In the genomic region with DNA sequence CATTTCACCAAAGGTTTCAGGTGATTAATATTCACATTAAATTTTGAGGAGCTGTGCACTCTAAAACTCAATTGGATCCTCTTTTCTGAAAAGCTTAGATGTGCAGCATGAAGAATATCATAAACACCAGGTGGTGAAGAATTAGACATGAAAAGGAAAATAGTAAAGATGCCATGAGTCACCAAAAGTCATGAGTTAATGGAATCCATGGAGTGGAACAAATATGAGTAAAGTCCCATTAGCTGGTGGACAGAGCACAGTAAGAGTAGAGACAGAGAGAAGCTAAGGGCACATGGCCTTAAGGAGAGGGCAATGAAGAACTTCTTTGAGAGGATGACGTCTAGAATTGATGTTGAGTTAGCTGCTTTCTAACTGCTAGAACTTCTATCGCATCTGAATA, we compare ENCODE assay signal across 15 cellular contexts.
DNase-seq lines count a peak whose midpoint lies in the region; TF ChIP-seq lines count a peak whose summit lies in the region.
"Had no signal": no experiment of that assay in that cellular context is flagged by ENCODE, and none has a peak within 500 bp of the region (broad histone marks: within the 10 kb centered on the region; RNA-seq: fewer than 3 reads in every experiment).

No MANE protein-coding gene starts in this region.

- H3K9ac ChIP-seq in GM23248 = no peak overlapping the region
- H3K9ac ChIP-seq in SK-N-SH = no peak overlapping the region
- H3K9ac ChIP-seq: BLaER1 treated with 17β-estradiol and CSF1 and Interleukin-3, amounts not matched to agents 10 nM and 100 nM had no signal

- H3K4me3 ChIP-seq in GM23248 = no peak overlapping the region
- H3K4me3 ChIP-seq in fibroblast of mammary gland (ENCODE audit: control insufficient read depth, low read depth, low read length) = no peak overlapping the region
- no peak overlapping the region for H3K4me3 ChIP-seq in WERI-Rb-1 (ENCODE audit: low read depth, low read length)
- H3K4me3 ChIP-seq in SK-N-SH (ENCODE audit: low read depth in 2 of 2, low read length in 1 of 2) = no peak overlapping the region
- H3K4me3 ChIP-seq: BLaER1 treated with 17β-estradiol and CSF1 and Interleukin-3, amounts not matched to agents 10 nM and 100 nM had no signal

- POLR2A ChIA-PET in SK-N-SH (lab: Yijun Ruan, JAX) = no interaction called here

- TF ChIP-seq EP300 in SK-N-SH (IDR thresholded peaks at IDR 0.05; ENCODE audit: borderline replicate concordance in 1 of 2, low read depth in 1 of 2, low read length in 1 of 2) = no peak

- H3K27me3 ChIP-seq in GM23248 (replicated peaks; ENCODE audit: insufficient read depth) = no peaks in the 10 kb centered on the region
- H3K27me3 ChIP-seq in WERI-Rb-1 (ENCODE audit: insufficient read depth, low read depth, severe bottlenecking) = no peaks in the 10 kb centered on the region
- H3K27me3 ChIP-seq in SK-N-SH (ENCODE audit: insufficient read depth) = no peaks in the 10 kb centered on the region
- H3K27me3 ChIP-seq: BLaER1 treated with 17β-estradiol and CSF1 and Interleukin-3, amounts not matched to agents 10 nM and 100 nM had no signal

- no peak for TF ChIP-seq RAD21 in SK-N-SH (IDR thresholded peaks at IDR 0.05; ENCODE audit: low read length)

- no peak for TF ChIP-seq CTCF in fibroblast of mammary gland (conservative IDR thresholded peaks at IDR 0.05; ENCODE audit: control insufficient read depth, insufficient read depth, low read depth, low read length)
- TF ChIP-seq CTCF in WERI-Rb-1 (IDR thresholded peaks at IDR 0.05; ENCODE audit: low read depth, low read length) = no peak
- no peak for TF ChIP-seq CTCF in SK-N-SH (IDR thresholded peaks at IDR 0.05)

- no peaks in the 10 kb centered on the region for H3K9me3 ChIP-seq in GM23248 (ENCODE audit: low read depth)
- H3K9me3 ChIP-seq in WERI-Rb-1 (ENCODE audit: severe bottlenecking) = no peaks in the 10 kb centered on the region
- H3K9me3 ChIP-seq in SK-N-SH = no peaks in the 10 kb centered on the region
- H3K9me3 ChIP-seq: BLaER1 treated with 17β-estradiol and CSF1 and Interleukin-3, amounts not matched to agents 10 nM and 100 nM had no signal

- H3K4me1 ChIP-seq in GM23248 (ENCODE audit: insufficient read depth) = peaks cover 7% of the 10 kb centered on the region; the same call in 1 of the 2 replicates
- H3K4me1 ChIP-seq in SK-N-SH (ENCODE audit: control insufficient read depth in 1 of 2, insufficient read depth in 2 of 2, low read depth in 1 of 2, low read length in 1 of 2) = peaks cover 0 to 3% of the 10 kb centered on the region in 2 experiments; a peak in 2 of 4 replicates
- H3K4me1 ChIP-seq: BLaER1 treated with 17β-estradiol and CSF1 and Interleukin-3, amounts not matched to agents 10 nM and 100 nM had no signal

- H3K79me2 ChIP-seq in GM23248 (ENCODE audit: insufficient read depth) = no peaks in the 10 kb centered on the region
- no peaks in the 10 kb centered on the region for H3K79me2 ChIP-seq in SK-N-SH (ENCODE audit: insufficient read depth)

- H3K9me2 ChIP-seq in GM23248 (ENCODE audit: insufficient read depth) = no peaks in the 10 kb centered on the region
- H3K9me2 ChIP-seq in SK-N-SH = no peaks in the 10 kb centered on the region

- 96 to 100% methylated on average over 2 of the region's 2 CpGs for WGBS in GM23248 (ENCODE audit: low coverage in 1 of 2, low lambda C conversion rate in 2 of 2, missing lambda C conversion rate in 2 of 2), 2 experiments
- WGBS in SK-N-SH (ENCODE audit: low lambda C conversion rate) = 93% methylated on average over 2 of the region's 2 CpGs

- H3F3A ChIP-seq in GM23248 (ENCODE audit: insufficient read depth) (peaks cover 7% of the 10 kb centered on the region; the same call in 1 of the 2 replicates), SK-N-SH (replicated peaks; ENCODE audit: insufficient read depth) (no peaks in the 10 kb centered on the region)

- H3K4me2 ChIP-seq in GM23248 (ENCODE audit: unreplicated experiment) (no peak overlapping the region), SK-N-SH (no peak overlapping the region)
- H3K4me2 ChIP-seq: BLaER1 treated with 17β-estradiol and CSF1 and Interleukin-3, amounts not matched to agents 10 nM and 100 nM had no signal

- CTCF ChIA-PET in SK-N-SH (lab: Yijun Ruan, JAX) = interaction anchor here (0.6 to 1.4 kb wide), 3 partner anchors 123 to 576 kb away, joined by 3 to 7 read pairs (median 3); no protein-coding TSS in a partner anchor

- DNase-seq in GM23248 (peak; percentile 6), LHCN-M2 (ENCODE audit: low read depth) (peak; percentile 38), fibroblast of mammary gland (ENCODE audit: low read depth) (peak; percentile 10), kidney glomerular epithelial cell (lab: John Stamatoyannopoulos, UW) (peak; percentile 14), WERI-Rb-1 (no peak), SK-N-SH (no peak), hypothalamus (lab: John Stamatoyannopoulos, UW) (no peak), NCI-H69 (lab: John Stamatoyannopoulos, UW) (no peak)
- DNase-seq: CD8-positive, alpha-beta T cell; DMS153; DMS79; GDM1; GOT3; H7 had no signal

- H4K20me1 ChIP-seq in GM23248 (ENCODE audit: insufficient read depth) (no peaks in the 10 kb centered on the region), SK-N-SH (ENCODE audit: insufficient read depth) (no peaks in the 10 kb centered on the region)
- H4K20me1 ChIP-seq: BLaER1 treated with 17β-estradiol and CSF1 and Interleukin-3, amounts not matched to agents 10 nM and 100 nM had no signal

- H3K27ac ChIP-seq in GM23248 = no peak overlapping the region
- no peak overlapping the region for H3K27ac ChIP-seq in WERI-Rb-1
- no peak overlapping the region for H3K27ac ChIP-seq in SK-N-SH (ENCODE audit: low read depth in 2 of 2, low read length in 1 of 2)
- H3K27ac ChIP-seq: BLaER1 treated with 17β-estradiol and CSF1 and Interleukin-3, amounts not matched to agents 10 nM and 100 nM had no signal

- in situ Hi-C loops in GM23248 (cut with MboI) = no loop called here

- no peaks in the 10 kb centered on the region for H3K36me3 ChIP-seq in GM23248 (ENCODE audit: low read depth)
- no peaks in the 10 kb centered on the region for H3K36me3 ChIP-seq in WERI-Rb-1
- H3K36me3 ChIP-seq in SK-N-SH (replicated peaks in 1 of 2; ENCODE audit: control insufficient read depth in 1 of 2, insufficient read depth in 2 of 2, low read length in 1 of 2) = no peaks in the 10 kb centered on the region
- H3K36me3 ChIP-seq: BLaER1 treated with 17β-estradiol and CSF1 and Interleukin-3, amounts not matched to agents 10 nM and 100 nM had no signal

- H2AFZ ChIP-seq in GM23248 (no peak overlapping the region), SK-N-SH (ENCODE audit: low read depth) (no peak overlapping the region)

TF ChIP-seq in SK-N-SH, 30 proteins besides CTCF, POLR2A, EP300 and RAD21:
- TF ChIP-seq MEF2A (IDR thresholded peaks at IDR 0.05; ENCODE audit: borderline replicate concordance, low read depth) (no peak), NFIC (IDR thresholded peaks at IDR 0.05; ENCODE audit: borderline replicate concordance) (no peak), GATA2 (CRISPR knock-in tag; IDR thresholded peaks at IDR 0.05) (no peak), CHD2 (IDR thresholded peaks at IDR 0.05; ENCODE audit: low read length, partially characterized antibody) (no peak), TEAD4 (IDR thresholded peaks at IDR 0.05; ENCODE audit: borderline replicate concordance, insufficient read depth) (no peak), NRF1 (IDR thresholded peaks at IDR 0.05; ENCODE audit: low read depth, low read length) (no peak), TAF1 (IDR thresholded peaks at IDR 0.05; ENCODE audit: borderline replicate concordance, low read depth, low read length) (no peak), YY1 (IDR thresholded peaks at IDR 0.05; ENCODE audit: low read depth) (no peak)
- TF ChIP-seq, protein P1, sequence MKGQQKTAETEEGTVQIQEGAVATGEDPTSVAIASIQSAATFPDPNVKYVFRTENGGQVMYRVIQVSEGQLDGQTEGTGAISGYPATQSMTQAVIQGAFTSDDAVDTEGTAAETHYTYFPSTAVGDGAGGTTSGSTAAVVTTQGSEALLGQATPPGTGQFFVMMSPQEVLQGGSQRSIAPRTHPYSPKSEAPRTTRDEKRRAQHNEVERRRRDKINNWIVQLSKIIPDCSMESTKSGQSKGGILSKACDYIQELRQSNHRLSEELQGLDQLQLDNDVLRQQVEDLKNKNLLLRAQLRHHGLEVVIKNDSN (IDR thresholded peaks at IDR 0.05; ENCODE audit: borderline replicate concordance, low read depth) = no peak

Comparison
In these comparisons a context has a peak if more than half of its experiments do, and no peak if none do; other contexts are left out.
1. DNase-seq: peak in GM23248 (single experiment), LHCN-M2 (single experiment), fibroblast of mammary gland (single experiment) and kidney glomerular epithelial cell (single experiment); none in WERI-Rb-1 (single experiment), SK-N-SH (single experiment), hypothalamus (0 of 51) and NCI-H69 (single experiment).